13 cellular contexts compared by ENCODE assay signal in the genomic region with DNA sequence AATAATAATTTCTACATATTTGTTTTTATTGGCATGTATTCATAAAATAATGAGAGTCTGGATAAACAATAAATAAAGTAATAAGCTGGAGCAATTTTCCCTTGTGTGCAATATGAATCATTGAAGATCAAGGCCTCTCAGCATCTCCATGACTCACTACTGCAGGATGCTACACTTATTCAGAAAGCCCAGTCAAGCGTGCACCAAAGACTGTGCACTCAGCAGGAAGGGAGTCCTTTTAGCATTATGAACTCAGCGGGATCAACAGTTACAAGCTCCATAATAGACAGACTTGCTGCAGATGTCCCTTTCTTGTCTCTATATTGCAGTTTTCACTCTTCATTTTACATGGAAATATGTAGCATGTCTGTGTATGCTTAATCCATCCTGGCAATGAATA.
DNase-seq lines count a peak whose midpoint lies in the region; ATAC-seq and TF ChIP-seq lines count a peak whose summit lies in the region.
"Had no signal": no experiment of that assay in that cellular context is flagged by ENCODE, and none has a peak within 500 bp of the region (broad histone marks: within the 10 kb centered on the region; RNA-seq: fewer than 3 reads in every experiment).

No MANE protein-coding gene starts in this region.

- POLR2A ChIA-PET in HEK293T (lab: Yijun Ruan, JAX) = no interaction called here

- no peak overlapping the region for H3K27ac ChIP-seq in neural progenitor cell
- H3K27ac ChIP-seq: gastroesophageal sphincter, thoracic aorta had no signal

- H4K20me1 ChIP-seq in neural progenitor cell (ENCODE audit: low read depth) = no peaks in the 10 kb centered on the region

- H3K79me2 ChIP-seq in neural progenitor cell (ENCODE audit: low read depth) = no peaks in the 10 kb centered on the region

- H2AFZ ChIP-seq in neural progenitor cell (replicated peaks) = no peak overlapping the region

- no peak overlapping the region for H3K9ac ChIP-seq in neural progenitor cell
- H3K9ac ChIP-seq: SK-N-SH had no signal

- peak overlapping the region; percentile 81 for H3K27ac Mint-ChIP-seq in neural progenitor cell
- no peak overlapping the region for H3K27ac Mint-ChIP-seq in activated T-cell treated with anti-CD3 and anti-CD28 coated beads, Interleukin-2, amount 50 U/mL, for 72 hours
- H3K27ac Mint-ChIP-seq: activated CD4-positive, alpha-beta T cell treated with anti-CD3 and anti-CD28 coated beads, Interleukin-2, amount 10 ng/mL, durations not matched to agents 24 days and 14 days; H9 had no signal

- peaks cover 20% of the 10 kb centered on the region for H3K4me1 Mint-ChIP-seq in neural progenitor cell
- no peaks in the 10 kb centered on the region for H3K4me1 Mint-ChIP-seq in activated T-cell treated with anti-CD3 and anti-CD28 coated beads, Interleukin-2, amount 50 U/mL, for 72 hours (ENCODE audit: low read depth)
- H3K4me1 Mint-ChIP-seq: activated CD4-positive, alpha-beta T cell treated with anti-CD3 and anti-CD28 coated beads, Interleukin-2, amount 10 ng/mL, durations not matched to agents 24 days and 14 days; H9 had no signal

- H3K9me3 Mint-ChIP-seq in neural progenitor cell = peaks cover 37% of the 10 kb centered on the region
- H3K9me3 Mint-ChIP-seq in activated T-cell treated with anti-CD3 and anti-CD28 coated beads, Interleukin-2, amount 50 U/mL, for 72 hours = peaks cover 4 to 5% of the 10 kb centered on the region in 2 donors
- H3K9me3 Mint-ChIP-seq: H9 had no signal

- no peaks in the 10 kb centered on the region for H3K27me3 ChIP-seq in neural progenitor cell
- H3K27me3 ChIP-seq: gastroesophageal sphincter had no signal

- H3K9me3 ChIP-seq in neural progenitor cell (ENCODE audit: low read depth) = no peaks in the 10 kb centered on the region
- H3K9me3 ChIP-seq: gastroesophageal sphincter, SK-N-SH, thoracic aorta had no signal

- DNase-seq in HEK293T (ENCODE audit: extremely low spot score) (peak; percentile 44), NCI-H2107 (lab: John Stamatoyannopoulos, UW) (peak; percentile 65), SHP77 (lab: John Stamatoyannopoulos, UW) (peak; percentile 95 to 96), neural progenitor cell (ENCODE audit: low spot score) (peak; percentile 62)
- no peak for DNase-seq in stimulated activated naive CD4-positive, alpha-beta T cell (lab: John Stamatoyannopoulos, UW)
- DNase-seq in activated T-cell treated with anti-CD3 and anti-CD28 coated beads, Interleukin-2, amount 50 U/mL, for 72 hours = no peak
- DNase-seq: activated CD4-positive, alpha-beta T cell treated with anti-CD3 and anti-CD28 coated beads, Interleukin-2, amount 10 ng/mL, durations not matched to agents 24 days and 14 days; H9; SK-N-SH had no signal

- CTCF ChIA-PET in HEK293T (lab: Yijun Ruan, JAX) = no interaction called here

- no peak overlapping the region for H3K4me3 Mint-ChIP-seq in neural progenitor cell
- no peak overlapping the region for H3K4me3 Mint-ChIP-seq in activated T-cell treated with anti-CD3 and anti-CD28 coated beads, Interleukin-2, amount 50 U/mL, for 72 hours
- H3K4me3 Mint-ChIP-seq: activated CD4-positive, alpha-beta T cell treated with anti-CD3 and anti-CD28 coated beads, Interleukin-2, amount 10 ng/mL, durations not matched to agents 24 days and 14 days; H9 had no signal

- ATAC-seq in GM21447 (IDR thresholded peaks at IDR 0.05; ENCODE audit: unreplicated experiment) = no peak
- no peak for ATAC-seq in activated T-cell treated with anti-CD3 and anti-CD28 coated beads, Interleukin-2, amount 50 U/mL, for 72 hours (replicated peaks in 1 of 2)
- no peak for ATAC-seq in GM18909 (IDR thresholded peaks at IDR 0.05; ENCODE audit: poor library complexity, unreplicated experiment)
- ATAC-seq: gastroesophageal sphincter had no signal

- no peak for TF ChIP-seq CTCF in neural progenitor cell (IDR thresholded peaks at IDR 0.05)

- no peak overlapping the region for H3K4me2 ChIP-seq in neural progenitor cell
- H3K4me2 ChIP-seq: SK-N-SH had no signal

- no peaks in the 10 kb centered on the region for H3K4me1 ChIP-seq in neural progenitor cell
- H3K4me1 ChIP-seq: gastroesophageal sphincter had no signal

- peaks cover 19% of the 10 kb centered on the region for H3K36me3 Mint-ChIP-seq in neural progenitor cell
- H3K36me3 Mint-ChIP-seq in activated T-cell treated with anti-CD3 and anti-CD28 coated beads, Interleukin-2, amount 50 U/mL, for 72 hours (ENCODE audit: insufficient read depth in 2 of 2) = peaks cover 0 to 3% of the 10 kb centered on the region in 2 donors

- H3K27me3 Mint-ChIP-seq in neural progenitor cell (ENCODE audit: insufficient read depth, low read depth) = no peaks in the 10 kb centered on the region
- no peaks in the 10 kb centered on the region for H3K27me3 Mint-ChIP-seq in activated T-cell treated with anti-CD3 and anti-CD28 coated beads, Interleukin-2, amount 50 U/mL, for 72 hours (ENCODE audit: low read depth)
- H3K27me3 Mint-ChIP-seq: activated CD4-positive, alpha-beta T cell treated with anti-CD3 and anti-CD28 coated beads, Interleukin-2, amount 10 ng/mL, durations not matched to agents 24 days and 14 days had no signal

- H3K36me3 ChIP-seq in neural progenitor cell = no peaks in the 10 kb centered on the region
- H3K36me3 ChIP-seq: gastroesophageal sphincter, thoracic aorta had no signal

- H3K4me3 ChIP-seq in neural progenitor cell = no peak overlapping the region
- H3K4me3 ChIP-seq: gastroesophageal sphincter, thoracic aorta had no signal

- no peaks in the 10 kb centered on the region for H3F3A ChIP-seq in neural progenitor cell (ENCODE audit: low read depth)

TF ChIP-seq in HEK293T, 16 proteins besides CTCF, POLR2A, EP300 and RAD21:
- TF ChIP-seq TARDBP (IDR thresholded peaks at IDR 0.05) = no peak
- TF ChIP-seq SP1 (IDR thresholded peaks at IDR 0.05) = no peak
- no peak for TF ChIP-seq ELF4 (IDR thresholded peaks at IDR 0.05)
- peak; percentile 94 for TF ChIP-seq CTBP1 (IDR thresholded peaks at IDR 0.05; ENCODE audit: borderline replicate concordance)
- no peak for TF ChIP-seq ARNT (IDR thresholded peaks at IDR 0.05)
- no peak for TF ChIP-seq FOXM1 (IDR thresholded peaks at IDR 0.05; ENCODE audit: borderline replicate concordance)
- TF ChIP-seq FOXK2 (IDR thresholded peaks at IDR 0.05) = no peak
- no peak for TF ChIP-seq SUZ12 (IDR thresholded peaks at IDR 0.05)
- no peak for TF ChIP-seq NFRKB (IDR thresholded peaks at IDR 0.05)
- TF ChIP-seq LEF1 (IDR thresholded peaks at IDR 0.05; ENCODE audit: borderline replicate concordance) = peak; percentile 94; the same call in 1 of the 2 replicates
- TF ChIP-seq FOXA1 (IDR thresholded peaks at IDR 0.05) = no peak
- TF ChIP-seq BHLHE40 (IDR thresholded peaks at IDR 0.05; ENCODE audit: borderline replicate concordance) = no peak
- TF ChIP-seq, protein P1, sequence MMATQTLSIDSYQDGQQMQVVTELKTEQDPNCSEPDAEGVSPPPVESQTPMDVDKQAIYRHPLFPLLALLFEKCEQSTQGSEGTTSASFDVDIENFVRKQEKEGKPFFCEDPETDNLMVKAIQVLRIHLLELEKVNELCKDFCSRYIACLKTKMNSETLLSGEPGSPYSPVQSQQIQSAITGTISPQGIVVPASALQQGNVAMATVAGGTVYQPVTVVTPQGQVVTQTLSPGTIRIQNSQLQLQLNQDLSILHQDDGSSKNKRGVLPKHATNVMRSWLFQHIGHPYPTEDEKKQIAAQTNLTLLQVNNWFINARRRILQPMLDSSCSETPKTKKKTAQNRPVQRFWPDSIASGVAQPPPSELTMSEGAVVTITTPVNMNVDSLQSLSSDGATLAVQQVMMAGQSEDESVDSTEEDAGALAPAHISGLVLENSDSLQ (IDR thresholded peaks at IDR 0.05) = peak; percentile 66; the same call in 1 of the 2 replicates
- no peak for TF ChIP-seq L3MBTL2 (conservative IDR thresholded peaks at IDR 0.05)
- no peak for TF ChIP-seq HDGF (IDR thresholded peaks at IDR 0.05; ENCODE audit: borderline replicate concordance)
- TF ChIP-seq ZNF384 (IDR thresholded peaks at IDR 0.05) = no peak

Comparison
In these comparisons a context has a peak if more than half of its experiments do, and no peak if none do; other contexts are left out.
1. DNase-seq: peak in HEK293T (single experiment), NCI-H2107 (single experiment), SHP77 (2 of 2) and neural progenitor cell (single experiment); none in stimulated activated naive CD4-positive, alpha-beta T cell (0 of 6) and activated T-cell treated with anti-CD3 and anti-CD28 coated beads, Interleukin-2, amount 50 U/mL, for 72 hours (0 of 2).